1 cellular context compared by ENCODE assay signal in genomic region chr2:112187805-112188596, GRCh38.
TF ChIP-seq lines count a peak whose summit lies in the region.

No MANE protein-coding gene starts in this region.

TF ChIP-seq in WTC11, 78 proteins besides CTCF, POLR2A, EP300 and RAD21 (continued from another document):
- TF ChIP-seq ARID4B (CRISPR knock-in tag; IDR thresholded peaks at IDR 0.05; ENCODE audit: borderline replicate concordance) (no peak), RELA (CRISPR knock-in tag; IDR thresholded peaks at IDR 0.05; ENCODE audit: borderline replicate concordance) (no peak), RORB (CRISPR knock-in tag; IDR thresholded peaks at IDR 0.05) (no peak), ZMAT4 (CRISPR knock-in tag; IDR thresholded peaks at IDR 0.05) (no peak)
TF ChIP-seq in WTC11: peak in this region for 0.
